In genomic region chr2:105274046-105274445, GRCh38 we compare ENCODE assay signal across 21 cellular contexts. TPM values are rescaled to one million over a fixed set of nuclear protein-coding genes. Genes with fewer than 3 reads are reported as not detected.
"Had no signal": no experiment of that assay in that cellular context is flagged by ENCODE, and none has a peak within 500 bp of the region (broad histone marks: within the 10 kb centered on the region; RNA-seq: fewer than 3 reads in every experiment).

No MANE protein-coding gene starts in this region.

- H3K27ac ChIP-seq: brain microvascular endothelial cell, colonic mucosa, neural progenitor cell, ovary, psoas muscle, thoracic aorta, WERI-Rb-1 had no signal

- H3K4me2 ChIP-seq: neural progenitor cell, smooth muscle cell had no signal

- H3K27me3 Mint-ChIP-seq: activated naive CD8-positive, alpha-beta T cell had no signal

- H3K27ac Mint-ChIP-seq: activated naive CD8-positive, alpha-beta T cell; neural progenitor cell had no signal

- H2AFZ ChIP-seq: neural progenitor cell had no signal

- H3K4me3 Mint-ChIP-seq: activated naive CD8-positive, alpha-beta T cell; neural progenitor cell had no signal

- H3K9me3 Mint-ChIP-seq: neural progenitor cell had no signal

- DNase-seq: activated CD4-positive, alpha-beta T cell treated with anti-CD3 and anti-CD28 coated beads for 1 hour; brain microvascular endothelial cell; central memory CD4-positive, alpha-beta T cell; colonic mucosa; islet precursor cell; left colon; psoas muscle; stimulated activated CD4-positive, alpha-beta T cell treated with anti-CD3 and anti-CD28 coated beads, Interleukin-4, amount 100 ng/mL, for 1 hour; SW 1271; T-helper 2 cell; WERI-Rb-1 had no signal

- H3K9ac ChIP-seq: neural progenitor cell had no signal

- H3K4me1 Mint-ChIP-seq: neural progenitor cell had no signal

- FAIRE-seq: endometrium had no signal

- H3K4me3 ChIP-seq: colonic mucosa, neural progenitor cell, ovary, psoas muscle, smooth muscle cell, thoracic aorta had no signal

- H3K36me3 ChIP-seq: neural progenitor cell, ovary had no signal

- H3K4me1 ChIP-seq: colonic mucosa, neural progenitor cell, psoas muscle had no signal

- H3K9me3 ChIP-seq: colonic mucosa, ovary, psoas muscle, thoracic aorta had no signal

- H3K27me3 ChIP-seq: brain microvascular endothelial cell, colonic mucosa, neural progenitor cell, ovary had no signal

RNA-seq across cellular contexts. Expression of gene GPR45, which starts 32.5 kb away (rescaled TPM):
- total RNA-seq: activated CD8-positive, alpha-beta memory T cell treated with anti-CD3 and anti-CD28 coated beads for 36 hours; colonic mucosa; left colon; mononuclear cell; ovary; psoas muscle; sciatic nerve; smooth muscle cell; thoracic aorta; ureter had no signal
